In genomic region chr7:815284-816216, GRCh38 we compare ENCODE assay signal across 8 cellular contexts. TPM values are rescaled to one million over a fixed set of nuclear protein-coding genes. Genes with fewer than 3 reads are reported as not detected.
DNase-seq lines count a peak whose midpoint lies in the region; ATAC-seq, FAIRE-seq and TF ChIP-seq lines count a peak whose summit lies in the region.

No MANE protein-coding gene starts in this region.

- H3K4me3 ChIP-seq in mononuclear cell (ENCODE audit: low read length), result peak overlapping the region; percentile 28

- peak overlapping the region; percentile 100 for H3K27ac ChIP-seq in RWPE1
- peak overlapping the region; percentile 47 for H3K27ac ChIP-seq in cingulate gyrus (ENCODE audit: low read depth, low read length)

- POLR2A ChIA-PET in RWPE1 (lab: Yijun Ruan, JAX; ENCODE audit: low non-redundant PET), result no interaction called here

- no peak for TF ChIP-seq CTCF in RWPE1 (conservative IDR thresholded peaks at IDR 0.05; ENCODE audit: low read depth)

- no peak for FAIRE-seq in GM19239 (lab: Jason Lieb, UNC)

- ATAC-seq in GM21825 (IDR thresholded peaks at IDR 0.05; ENCODE audit: unreplicated experiment), result no peak

- H3K4me1 ChIP-seq in mononuclear cell (ENCODE audit: insufficient read depth, low read length), result peaks cover 47% of the 10 kb centered on the region

- H3K27me3 ChIP-seq in mononuclear cell (ENCODE audit: insufficient read depth, low read length), result peaks cover 15% of the 10 kb centered on the region

- CTCF ChIA-PET in RWPE1 (lab: Yijun Ruan, JAX), result interaction anchor here (1.9 kb wide), 1 partner anchor 58 kb away, joined by 5 read pairs; no protein-coding TSS in a partner anchor

- no peaks in the 10 kb centered on the region for H3K9me3 ChIP-seq in mononuclear cell (ENCODE audit: low read depth, low read length)

- peak; percentile 55 for DNase-seq in stimulated activated CD4-positive, alpha-beta T cell treated with anti-CD3 and anti-CD28 coated beads, Interleukin-15, amount 100 ng/mL, for 24 hours
- DNase-seq in stimulated activated CD4-positive, alpha-beta T cell treated with anti-CD3 and anti-CD28 coated beads, Interleukin-4, amount 100 ng/mL, for 24 hours, result no peak
- DNase-seq in RWPE1 (ENCODE audit: low spot score) (peak; percentile 25), CD1c-positive myeloid dendritic cell (ENCODE audit: extremely low spot score) (no peak), GM19239 (ENCODE audit: insufficient read length, low spot score) (no peak)

RNA-seq across cellular contexts. Expression of gene SUN1, which starts 16.7 kb away (rescaled TPM):
- 86.3 TPM for total RNA-seq in mononuclear cell

Comparison
In these comparisons a context has a peak if more than half of its experiments do, and no peak if none do; other contexts are left out.
1. DNase-seq: peak in stimulated activated CD4-positive, alpha-beta T cell treated with anti-CD3 and anti-CD28 coated beads, Interleukin-15, amount 100 ng/mL, for 24 hours (single experiment) and RWPE1 (single experiment); none in stimulated activated CD4-positive, alpha-beta T cell treated with anti-CD3 and anti-CD28 coated beads, Interleukin-4, amount 100 ng/mL, for 24 hours (single experiment), CD1c-positive myeloid dendritic cell (single experiment) and GM19239 (single experiment).